ENCODE assay signal across 2 cellular contexts in the genomic region with DNA sequence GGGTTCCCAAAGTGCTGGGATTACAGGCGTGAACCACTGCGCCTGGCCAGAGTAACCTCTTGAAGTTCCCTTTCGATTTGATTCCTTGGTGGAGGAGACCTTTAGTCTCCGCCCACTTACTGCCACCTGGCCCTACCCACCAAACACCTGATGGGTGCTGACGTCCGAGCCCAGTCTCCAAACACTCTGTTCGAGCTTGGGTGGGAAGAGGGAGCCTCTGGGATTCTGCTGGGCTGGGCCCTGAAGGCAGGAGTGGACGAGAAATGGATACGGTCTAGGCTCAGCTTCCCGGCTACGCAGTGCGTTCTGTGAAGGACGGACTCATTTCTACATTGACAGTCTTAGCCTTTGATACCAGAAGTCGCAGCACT.
TF ChIP-seq lines count a peak whose summit lies in the region.

No MANE protein-coding gene starts in this region.

TF ChIP-seq in GM12878, 131 proteins besides CTCF, POLR2A, EP300 and RAD21:
- TF ChIP-seq, protein P1, sequence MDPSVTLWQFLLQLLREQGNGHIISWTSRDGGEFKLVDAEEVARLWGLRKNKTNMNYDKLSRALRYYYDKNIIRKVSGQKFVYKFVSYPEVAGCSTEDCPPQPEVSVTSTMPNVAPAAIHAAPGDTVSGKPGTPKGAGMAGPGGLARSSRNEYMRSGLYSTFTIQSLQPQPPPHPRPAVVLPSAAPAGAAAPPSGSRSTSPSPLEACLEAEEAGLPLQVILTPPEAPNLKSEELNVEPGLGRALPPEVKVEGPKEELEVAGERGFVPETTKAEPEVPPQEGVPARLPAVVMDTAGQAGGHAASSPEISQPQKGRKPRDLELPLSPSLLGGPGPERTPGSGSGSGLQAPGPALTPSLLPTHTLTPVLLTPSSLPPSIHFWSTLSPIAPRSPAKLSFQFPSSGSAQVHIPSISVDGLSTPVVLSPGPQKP (IDR thresholded peaks at IDR 0.05; ENCODE audit: low read depth, low read length), result no peak
- TF ChIP-seq SIX5 (IDR thresholded peaks at IDR 0.05; ENCODE audit: low read depth, low read length, severe bottlenecking) (no peak), POLR2AphosphoS5 (IDR thresholded peaks at IDR 0.05; ENCODE audit: low read length) (no peak), FOXM1 (IDR thresholded peaks at IDR 0.05; ENCODE audit: low read depth, low read length) (no peak), MEF2A (IDR thresholded peaks at IDR 0.05; ENCODE audit: insufficient read depth, low read depth, low read length) (no peak), ZNF24 (IDR thresholded peaks at IDR 0.05) (no peak), RAD51 (IDR thresholded peaks at IDR 0.05) (no peak), CREM (IDR thresholded peaks at IDR 0.05; ENCODE audit: low read depth) (no peak), GABPA (IDR thresholded peaks at IDR 0.05; ENCODE audit: low read depth) (no peak), KLF5 (IDR thresholded peaks at IDR 0.05; ENCODE audit: partially characterized antibody) (no peak)

TF ChIP-seq in HEK293T, 16 proteins besides CTCF, POLR2A, EP300 and RAD21:
- TF ChIP-seq, protein P2, sequence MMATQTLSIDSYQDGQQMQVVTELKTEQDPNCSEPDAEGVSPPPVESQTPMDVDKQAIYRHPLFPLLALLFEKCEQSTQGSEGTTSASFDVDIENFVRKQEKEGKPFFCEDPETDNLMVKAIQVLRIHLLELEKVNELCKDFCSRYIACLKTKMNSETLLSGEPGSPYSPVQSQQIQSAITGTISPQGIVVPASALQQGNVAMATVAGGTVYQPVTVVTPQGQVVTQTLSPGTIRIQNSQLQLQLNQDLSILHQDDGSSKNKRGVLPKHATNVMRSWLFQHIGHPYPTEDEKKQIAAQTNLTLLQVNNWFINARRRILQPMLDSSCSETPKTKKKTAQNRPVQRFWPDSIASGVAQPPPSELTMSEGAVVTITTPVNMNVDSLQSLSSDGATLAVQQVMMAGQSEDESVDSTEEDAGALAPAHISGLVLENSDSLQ (IDR thresholded peaks at IDR 0.05), result no peak
- TF ChIP-seq HDGF (IDR thresholded peaks at IDR 0.05; ENCODE audit: borderline replicate concordance) (no peak), SUZ12 (IDR thresholded peaks at IDR 0.05) (no peak), FOXK2 (IDR thresholded peaks at IDR 0.05) (no peak), BHLHE40 (IDR thresholded peaks at IDR 0.05; ENCODE audit: borderline replicate concordance) (no peak), FOXA1 (IDR thresholded peaks at IDR 0.05) (no peak)
